ENCODE assay signal across 6 cellular contexts in the genomic region with DNA sequence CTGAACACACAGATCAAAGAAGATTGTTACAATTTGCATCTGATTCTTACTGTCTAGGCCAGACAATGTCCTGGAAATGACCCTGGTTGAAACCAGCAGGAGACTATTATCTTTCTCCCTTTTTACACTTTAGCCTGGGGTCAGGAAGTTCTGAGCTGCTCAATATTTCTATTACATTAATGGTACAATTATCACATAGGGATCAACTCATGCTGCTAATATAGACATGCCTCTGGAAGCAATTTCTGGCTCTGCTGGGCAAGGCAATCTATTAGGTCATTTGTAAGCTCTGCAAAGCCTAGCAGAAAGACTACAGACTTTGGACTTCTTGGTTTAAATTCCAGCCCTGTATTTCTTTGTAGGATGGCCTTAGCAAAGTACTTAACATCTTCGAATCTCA.
"Had no signal": no experiment of that assay in that cellular context is flagged by ENCODE, and none has a peak within 500 bp of the region (broad histone marks: within the 10 kb centered on the region; RNA-seq: fewer than 3 reads in every experiment).

No MANE protein-coding gene starts in this region.

- H3K4me3 Mint-ChIP-seq: H9, IgD-negative memory B cell had no signal

- H3K4me3 ChIP-seq: GM23248 had no signal

- H2AFZ ChIP-seq: GM23248 had no signal

- ATAC-seq: HepG2 had no signal

- H3K9ac ChIP-seq: GM23248 had no signal

- DNase-seq: GM23248, H9, HCEC 1CT had no signal

- H3K4me1 Mint-ChIP-seq: IgD-negative memory B cell had no signal

- H3K27ac Mint-ChIP-seq: H9, IgD-negative memory B cell had no signal

- H3K9me3 Mint-ChIP-seq: H9 had no signal

- H3K27ac ChIP-seq: GM23248, HL-60 had no signal

- H3K36me3 Mint-ChIP-seq: IgD-negative memory B cell had no signal

- H3K27me3 Mint-ChIP-seq: IgD-negative memory B cell had no signal
